Comparison of ENCODE assay signal across 6 cellular contexts in the genomic region with DNA sequence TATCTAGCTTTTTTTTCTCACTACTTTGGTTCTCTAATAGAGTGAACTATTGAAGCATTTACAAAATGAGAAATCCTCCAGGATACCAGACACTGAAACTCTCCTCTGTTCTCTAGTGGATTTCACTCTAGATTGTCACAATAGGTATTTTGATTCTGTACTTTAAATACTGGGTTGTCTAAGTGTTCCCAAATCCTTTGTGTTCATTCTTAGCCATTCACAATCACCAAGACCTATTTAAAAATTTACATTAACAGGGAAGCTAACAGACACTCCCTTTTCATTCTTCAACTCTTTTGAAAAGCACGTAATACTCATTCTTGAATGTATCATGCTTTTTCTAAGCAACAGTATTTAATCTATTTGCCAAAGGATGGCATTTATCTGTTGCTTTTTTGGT. TPM values are rescaled to one million over a fixed set of nuclear protein-coding genes. Genes with fewer than 3 reads are reported as not detected.
"Had no signal": no experiment of that assay in that cellular context is flagged by ENCODE, and none has a peak within 500 bp of the region (broad histone marks: within the 10 kb centered on the region; RNA-seq: fewer than 3 reads in every experiment).

No MANE protein-coding gene starts in this region.

- DNase-seq: GM23248, H9, HCEC 1CT, IMR-90 had no signal

- H3K4me3 Mint-ChIP-seq: H9 had no signal

- H3K9me3 Mint-ChIP-seq: H9 had no signal

- H3K27ac Mint-ChIP-seq: H9 had no signal

- ATAC-seq: K562 had no signal

RNA-seq across cellular contexts. Expression of a gene that starts 11.3 kb away (rescaled TPM):
- total RNA-seq: HT-29 had no signal
